ENCODE assay signal across 15 cellular contexts in the genomic region with DNA sequence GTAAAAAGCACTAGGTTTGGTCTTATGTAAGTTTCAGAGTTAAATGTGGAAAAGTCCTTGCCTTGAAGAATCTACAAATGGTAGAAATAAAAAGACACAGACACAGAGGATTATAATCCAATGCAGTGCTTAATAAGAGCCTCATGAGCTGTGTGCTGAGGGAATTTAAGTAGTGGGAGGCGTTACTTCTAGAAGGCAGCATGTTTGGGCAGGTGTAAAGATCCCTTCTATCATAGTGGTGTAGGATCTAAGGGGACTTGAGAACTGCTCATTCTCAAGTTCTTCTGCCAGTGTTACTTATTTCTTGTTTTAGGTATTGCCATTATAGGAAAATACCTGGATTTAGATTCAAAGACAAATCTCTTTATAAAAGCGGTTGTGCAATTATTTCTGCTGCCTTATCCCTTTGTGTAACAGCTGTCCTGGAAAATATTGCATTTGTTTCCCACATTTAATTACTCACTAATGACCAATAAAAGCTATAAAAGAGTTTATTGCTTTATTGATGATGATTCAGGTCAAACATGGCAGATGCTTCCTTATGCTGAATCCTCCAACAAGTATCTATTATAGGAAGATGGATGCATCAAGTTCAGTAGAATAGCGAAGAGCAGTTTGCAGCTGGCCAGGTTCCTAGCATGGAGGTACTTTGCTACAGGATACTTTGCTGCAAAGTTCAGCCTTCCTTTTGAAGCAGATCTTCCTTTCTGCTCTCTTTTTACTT.
"Had no signal": no experiment of that assay in that cellular context is flagged by ENCODE, and none has a peak within 500 bp of the region (broad histone marks: within the 10 kb centered on the region; RNA-seq: fewer than 3 reads in every experiment).

No MANE protein-coding gene starts in this region.

- ATAC-seq: naive thymus-derived CD8-positive, alpha-beta T cell; stimulated activated memory B cell treated with anti-CD40 and anti-IgM and Interleukin-4, amounts not matched to agents 10 μg/mL and 1 μg/mL and 100 μg/mL, for 72 hours; upper lobe of right lung had no signal

- H3K4me2 ChIP-seq: smooth muscle cell had no signal

- H3K27ac ChIP-seq: coronary artery, right atrium auricular region, tibial artery, upper lobe of right lung, vagina had no signal

- H3K9me3 ChIP-seq: right atrium auricular region, tibial artery, upper lobe of right lung, vagina had no signal

- H3K4me1 ChIP-seq: right atrium auricular region, tibial artery, upper lobe of right lung, vagina had no signal

- H3K36me3 ChIP-seq: right atrium auricular region, tibial artery, upper lobe of right lung, vagina had no signal

- H3K27me3 ChIP-seq: right atrium auricular region, tibial artery, upper lobe of right lung, vagina had no signal

- DNase-seq: effector CD8-positive, alpha-beta T cell; foreskin melanocyte; head of caudate nucleus; hippocampal formation; naive thymus-derived CD8-positive, alpha-beta T cell; posterior cingulate gyrus; stimulated activated CD4-positive, alpha-beta T cell treated with anti-CD3 and anti-CD28 coated beads, Interleukin-1b, Interleukin-23, amount 100 ng/mL, for 48 hours; stimulated activated CD4-positive, alpha-beta T cell treated with anti-CD3 and anti-CD28 coated beads, Interleukin-4, amount 100 ng/mL, for 24 hours; tibial artery; upper lobe of right lung had no signal

- H3K4me3 ChIP-seq: coronary artery, right atrium auricular region, smooth muscle cell, tibial artery, upper lobe of right lung, vagina had no signal
